In genomic region chr2:237438082-237438925, GRCh38 we compare ENCODE assay signal across 11 cellular contexts. TPM values are rescaled to one million over a fixed set of nuclear protein-coding genes. Genes with fewer than 3 reads are reported as not detected.
DNase-seq lines count a peak whose midpoint lies in the region; ATAC-seq and TF ChIP-seq lines count a peak whose summit lies in the region.
"Had no signal": no experiment of that assay in that cellular context is flagged by ENCODE, and none has a peak within 500 bp of the region (broad histone marks: within the 10 kb centered on the region; RNA-seq: fewer than 3 reads in every experiment).

No MANE protein-coding gene starts in this region.

- H3K36me3 ChIP-seq in ACC112 (ENCODE audit: insufficient read depth, low read length) (no peaks in the 10 kb centered on the region), GM23338 (ENCODE audit: insufficient read depth) (no peaks in the 10 kb centered on the region), heart right ventricle (no peaks in the 10 kb centered on the region)

- DNase-seq in GM23338 (ENCODE audit: low spot score) (peak; percentile 83), RPMI7951 (ENCODE audit: low read depth) (peak; percentile 86), kidney tubule cell (ENCODE audit: low spot score) (peak; percentile 66), C1 segment of cervical spinal cord (lab: John Stamatoyannopoulos, UW) (no peak), NCI-H2227 treated with DMSO at 0.1 percent for 48 hours (lab: John Stamatoyannopoulos, UW) (no peak), heart right ventricle (no peak)
- DNase-seq: CD8-positive, alpha-beta memory T cell had no signal

- H2AFZ ChIP-seq in ACC112 (ENCODE audit: low read length, unreplicated experiment) (no peak overlapping the region), GM23338 (peak overlapping the region; percentile 70; the same call in 1 of the 2 replicates)

- H3K27ac ChIP-seq in ACC112 (ENCODE audit: low read depth, low read length): peak overlapping the region; percentile 33; the same call in 1 of the 2 replicates
- no peak overlapping the region for H3K27ac ChIP-seq in GM23338 (ENCODE audit: low read depth)
- no peak overlapping the region for H3K27ac ChIP-seq in heart right ventricle

- H3K4me1 Mint-ChIP-seq in GM23338: peaks cover 29% of the 10 kb centered on the region

- no peaks in the 10 kb centered on the region for H3K27me3 ChIP-seq in ACC112 (ENCODE audit: insufficient read depth, low read length)
- no peaks in the 10 kb centered on the region for H3K27me3 ChIP-seq in GM23338 (ENCODE audit: insufficient read depth)
- H3K27me3 ChIP-seq in heart right ventricle: peaks cover 0 to 14% (median 6%) of the 10 kb centered on the region in 7 donors

- H3K27ac Mint-ChIP-seq in GM23338: no peak overlapping the region; the same call in 1 of the 2 replicates
- H3K27ac Mint-ChIP-seq: dendritic cell treated with granulocyte-macrophage colony-stimulating factor and Interleukin-4, amounts not matched to agents 40 ng/mL and 50 ng/mL, for 4 days had no signal

- H3K79me2 ChIP-seq in ACC112 (ENCODE audit: control insufficient read depth, insufficient read depth, low read length, unreplicated experiment) (no peaks in the 10 kb centered on the region), GM23338 (replicated peaks; ENCODE audit: insufficient read depth) (no peaks in the 10 kb centered on the region)

- H3K36me3 Mint-ChIP-seq in GM23338 (ENCODE audit: low read depth): peaks cover 3% of the 10 kb centered on the region; the same call in 1 of the 3 replicates

- peak overlapping the region; percentile 35; the same call in 1 of the 2 replicates for H3K4me2 ChIP-seq in GM23338

- H4K20me1 ChIP-seq in GM23338 (replicated peaks; ENCODE audit: insufficient read depth): no peaks in the 10 kb centered on the region

- no peaks in the 10 kb centered on the region for H3K9me2 ChIP-seq in GM23338 (ENCODE audit: insufficient read depth)

- H3K9me3 Mint-ChIP-seq in GM23338: peaks cover 7% of the 10 kb centered on the region; the same call in 1 of the 3 replicates
- H3K9me3 Mint-ChIP-seq: CD8-positive, alpha-beta memory T cell; dendritic cell treated with granulocyte-macrophage colony-stimulating factor and Interleukin-4, amounts not matched to agents 40 ng/mL and 50 ng/mL, for 4 days had no signal

- H3K4me3 ChIP-seq in ACC112 (ENCODE audit: low read depth, low read length): no peak overlapping the region
- H3K4me3 ChIP-seq in GM23338: no peak overlapping the region
- H3K4me3 ChIP-seq in heart right ventricle: no peak overlapping the region

- no peaks in the 10 kb centered on the region for H3F3A ChIP-seq in GM23338 (replicated peaks; ENCODE audit: low read depth)

- H3K4me1 ChIP-seq in ACC112 (ENCODE audit: control insufficient read depth, insufficient read depth, low read length, unreplicated experiment) (peaks cover 46% of the 10 kb centered on the region), GM23338 (ENCODE audit: insufficient read depth) (peaks cover 4% of the 10 kb centered on the region), heart right ventricle (peaks cover 5 to 49% (median 11%) of the 10 kb centered on the region in 9 donors)

- 53 to 60% methylated on average over 8 of the region's 8 CpGs for WGBS in heart right ventricle, 2 donors

- H3K4me3 Mint-ChIP-seq in GM23338: peak overlapping the region; percentile 3; the same call in 1 of the 3 replicates
- H3K4me3 Mint-ChIP-seq: CD8-positive, alpha-beta memory T cell; dendritic cell treated with granulocyte-macrophage colony-stimulating factor and Interleukin-4, amounts not matched to agents 40 ng/mL and 50 ng/mL, for 4 days had no signal

- H3K27me3 Mint-ChIP-seq in GM23338 (ENCODE audit: insufficient read depth, low read depth, poor library complexity): peaks cover 6% of the 10 kb centered on the region
- H3K27me3 Mint-ChIP-seq: CD8-positive, alpha-beta memory T cell had no signal

- H3K9me3 ChIP-seq in heart right ventricle: peaks cover 0 to 11% (median 0%) of the 10 kb centered on the region in 11 donors

- intact Hi-C loops in heart right ventricle (cut with DNase I): no loop called here

- TF ChIP-seq CTCF in GM23338 (conservative IDR thresholded peaks at IDR 0.05; ENCODE audit: low read depth in 2 of 2) (no peak), heart right ventricle (IDR thresholded peaks at IDR 0.05) (no peak)

- ATAC-seq in GM23338 (peak; percentile 92), GM19455 (IDR thresholded peaks at IDR 0.05; ENCODE audit: unreplicated experiment) (no peak), heart right ventricle (no peak)

TF ChIP-seq in GM23338, 12 proteins besides CTCF, POLR2A, EP300 and RAD21:
- TF ChIP-seq STAT1 (IDR thresholded peaks at IDR 0.05; ENCODE audit: unreplicated experiment): no peak
- TF ChIP-seq ZNF462 (CRISPR knock-in tag; IDR thresholded peaks at IDR 0.05): peak; percentile 76

RNA-seq across cellular contexts. Expression of gene COL6A3, which starts 24.3 kb away (rescaled TPM):
- 7.3 and 8.7 TPM in 2 replicates for total RNA-seq in GM23338 (2014; rRNA removed; shearing (Covaris generic))
- polyA plus RNA-seq in GM23338 (2016; fragmentation: Nextera tagmentation; extraction: Ambion mirVana): 1.2 TPM in 2 replicates
- 3.6 and 4.1 TPM in 2 replicates for total RNA-seq in RPMI7951 (2014; rRNA removed; shearing (Covaris generic))
- 100 to 1,000 TPM in 2 of 10 donors, 10 to 100 TPM in 8; 27.7 to 222 (median 47.5) TPM for total RNA-seq in heart right ventricle
- 100 to 1,000 TPM in 1 of 2 donors, 10 to 100 TPM in 1; 33.5 to 116 TPM for polyA plus RNA-seq in heart right ventricle

RNA-seq across cellular contexts. Expression of gene MLPH, which starts 48.7 kb away (rescaled TPM):
- 15.7 and 16.5 TPM in 2 replicates for total RNA-seq in GM23338 (2014; rRNA removed; shearing (Covaris generic))
- 13.6 and 14.7 TPM in 2 replicates for polyA plus RNA-seq in GM23338 (2016; fragmentation: Nextera tagmentation; extraction: Ambion mirVana)
- 121 and 159 TPM in 2 replicates for total RNA-seq in RPMI7951 (2014; rRNA removed; shearing (Covaris generic))
- total RNA-seq in heart right ventricle: 10 to 100 TPM; 22.3 to 48.5 (median 40.8) TPM
- 10 to 100 TPM in 1 of 2 donors, 1 to 10 TPM in 1; 9.7 to 60.0 TPM for polyA plus RNA-seq in heart right ventricle
- total RNA-seq: CD8-positive, alpha-beta memory T cell; pulmonary artery endothelial cell had no signal
- polyA plus RNA-seq: CD8-positive, alpha-beta memory T cell had no signal

Comparison
In these comparisons a context has a peak if more than half of its experiments do, and no peak if none do; other contexts are left out.
1. DNase-seq: peak in GM23338 (single experiment), RPMI7951 (single experiment) and kidney tubule cell (single experiment); none in C1 segment of cervical spinal cord (0 of 14), NCI-H2227 treated with DMSO at 0.1 percent for 48 hours (single experiment) and heart right ventricle (0 of 2).